In genomic region chr2:207844648-207845047, GRCh38 we compare ENCODE assay signal across 18 cellular contexts.
DNase-seq lines count a peak whose midpoint lies in the region; ATAC-seq and TF ChIP-seq lines count a peak whose summit lies in the region.
"Had no signal": no experiment of that assay in that cellular context is flagged by ENCODE, and none has a peak within 500 bp of the region (broad histone marks: within the 10 kb centered on the region; RNA-seq: fewer than 3 reads in every experiment).

No MANE protein-coding gene starts in this region.

- no peak overlapping the region for H3K56ac ChIP-seq in H9 (ENCODE audit: insufficient read length, low read depth, low read length)

- H3K79me1 ChIP-seq in H9 (ENCODE audit: insufficient read depth, low read depth, low read length, poor library complexity, severe bottlenecking) (no peaks in the 10 kb centered on the region), neuronal stem cell (ENCODE audit: low read depth, low read length) (no peaks in the 10 kb centered on the region)

- no peak overlapping the region for H2BK15ac ChIP-seq in H9 (ENCODE audit: low read depth, low read length)
- H2BK15ac ChIP-seq in neuronal stem cell (ENCODE audit: low read length), result no peak overlapping the region

- H2BK120ac ChIP-seq in H9 (ENCODE audit: low read depth, low read length, poor library complexity, severe bottlenecking), result no peak overlapping the region
- H2BK120ac ChIP-seq in neuronal stem cell (ENCODE audit: low read depth, low read length), result no peak overlapping the region

- peaks cover 23 to 34% of the 10 kb centered on the region in 2 experiments for H3K4me1 Mint-ChIP-seq in H9
- H3K4me1 Mint-ChIP-seq in endodermal cell, result peaks cover 42% of the 10 kb centered on the region
- H3K4me1 Mint-ChIP-seq in chondrocyte (ENCODE audit: low read depth), result peaks cover 14% of the 10 kb centered on the region

- H3K27ac Mint-ChIP-seq in H9, result peak overlapping the region in 2 of 3 experiments; percentile 60 to 73; a peak in 4 of 7 replicates
- H3K27ac Mint-ChIP-seq in endodermal cell, result peak overlapping the region; percentile 89
- H3K27ac Mint-ChIP-seq in chondrocyte (ENCODE audit: unreplicated experiment), result no peak overlapping the region
- H3K27ac Mint-ChIP-seq: CD8-positive, alpha-beta T cell had no signal

- no peaks in the 10 kb centered on the region for H4K20me1 ChIP-seq in H9 (ENCODE audit: control insufficient read depth, insufficient read depth, insufficient read length)
- H4K20me1 ChIP-seq: BLaER1 treated with 17β-estradiol and CSF1 and Interleukin-3, amounts not matched to agents 10 nM and 100 nM had no signal

- H3K36me3 Mint-ChIP-seq in H9 (ENCODE audit: insufficient read depth in 1 of 3, low read depth in 3 of 3) (no peaks in the 10 kb centered on the region), endodermal cell (ENCODE audit: low read depth) (peaks cover 2% of the 10 kb centered on the region), chondrocyte (ENCODE audit: low read depth) (no peaks in the 10 kb centered on the region)

- no peak overlapping the region for H3K9ac ChIP-seq in H9 (ENCODE audit: extremely low read depth, insufficient read length, low read length)
- H3K9ac ChIP-seq in endodermal cell (ENCODE audit: extremely low read depth, low read length, poor library complexity, severe bottlenecking), result no peak overlapping the region
- H3K9ac ChIP-seq in neuronal stem cell (ENCODE audit: low read depth, low read length, poor library complexity), result no peak overlapping the region
- H3K9ac ChIP-seq: BLaER1 treated with 17β-estradiol and CSF1 and Interleukin-3, amounts not matched to agents 10 nM and 100 nM; SK-N-SH had no signal

- H3K4me3 ChIP-seq in endodermal cell (ENCODE audit: low read length) (no peak overlapping the region), neuronal stem cell (ENCODE audit: low read length in 2 of 2) (no peak overlapping the region)
- H3K4me3 ChIP-seq: BLaER1 treated with 17β-estradiol and CSF1 and Interleukin-3, amounts not matched to agents 10 nM and 100 nM had no signal

- H3K14ac ChIP-seq in H9 (ENCODE audit: insufficient read depth, low read length) (no peak overlapping the region), neuronal stem cell (ENCODE audit: low read length) (no peak overlapping the region)

- H3K27me3 Mint-ChIP-seq in H9 (ENCODE audit: low read depth) (no peaks in the 10 kb centered on the region), endodermal cell (ENCODE audit: insufficient read depth) (no peaks in the 10 kb centered on the region), chondrocyte (ENCODE audit: low read depth) (no peaks in the 10 kb centered on the region)

- H4K8ac ChIP-seq in H9 (replicated peaks; ENCODE audit: insufficient read length, low read depth, low read length) (no peak overlapping the region), neuronal stem cell (ENCODE audit: low read depth, low read length) (no peak overlapping the region)

- H2BK5ac ChIP-seq in H9 (ENCODE audit: insufficient read length, low read length) (no peak overlapping the region), neuronal stem cell (ENCODE audit: low read length) (no peak overlapping the region)

- no peak overlapping the region for H2BK20ac ChIP-seq in H9 (ENCODE audit: low read depth, low read length, poor library complexity, severe bottlenecking)

- no peak overlapping the region for H3T11ph ChIP-seq in H9 (ENCODE audit: low read length)

- no peak for ATAC-seq in GM18867 (IDR thresholded peaks at IDR 0.05; ENCODE audit: unreplicated experiment)
- no peak for ATAC-seq in HG03342 (IDR thresholded peaks at IDR 0.05; ENCODE audit: unreplicated experiment)
- ATAC-seq: CD8-positive, alpha-beta T cell had no signal

- no peak overlapping the region for H3K4ac ChIP-seq in H9 (ENCODE audit: low read depth, low read length)
- peak overlapping the region; percentile 56 for H3K4ac ChIP-seq in neuronal stem cell (ENCODE audit: low read length)

- no peaks in the 10 kb centered on the region for H3K79me2 ChIP-seq in H9 (ENCODE audit: insufficient read depth, low read length)

- H2AK5ac ChIP-seq in H9 (ENCODE audit: insufficient read length, low read length) (no peak overlapping the region), neuronal stem cell (ENCODE audit: low read depth, low read length) (peak overlapping the region; percentile 94)

- H3K9me3 Mint-ChIP-seq in H9 (no peaks in the 10 kb centered on the region), endodermal cell (no peaks in the 10 kb centered on the region), chondrocyte (ENCODE audit: low read depth) (no peaks in the 10 kb centered on the region)
- H3K9me3 Mint-ChIP-seq: CD8-positive, alpha-beta T cell had no signal

- no peak for TF ChIP-seq CTCF in H9 (conservative IDR thresholded peaks at IDR 0.05)
- no peak for TF ChIP-seq CTCF in endodermal cell (conservative IDR thresholded peaks at IDR 0.05)
- no peak for TF ChIP-seq CTCF in chondrocyte (IDR thresholded peaks at IDR 0.05)

- H2AFZ ChIP-seq in H9 (ENCODE audit: low read length), result no peak overlapping the region
- H2AFZ ChIP-seq in neuronal stem cell (ENCODE audit: low read length), result no peak overlapping the region

- H3K18ac ChIP-seq in H9 (ENCODE audit: insufficient read length, low read depth, low read length) (no peak overlapping the region), neuronal stem cell (ENCODE audit: low read length) (peak overlapping the region; percentile 91)

- no peak overlapping the region for H3K4me3 Mint-ChIP-seq in H9
- no peak overlapping the region for H3K4me3 Mint-ChIP-seq in endodermal cell
- H3K4me3 Mint-ChIP-seq in chondrocyte (ENCODE audit: unreplicated experiment), result no peak overlapping the region
- H3K4me3 Mint-ChIP-seq: CD8-positive, alpha-beta T cell had no signal

- H3K4me1 ChIP-seq in H9 (ENCODE audit: insufficient read depth, low read length), result peaks cover 4% of the 10 kb centered on the region
- peaks cover 18% of the 10 kb centered on the region for H3K4me1 ChIP-seq in endodermal cell (ENCODE audit: control insufficient read depth, insufficient read depth, low read length)
- peaks cover 9 to 14% of the 10 kb centered on the region in 2 donors for H3K4me1 ChIP-seq in neuronal stem cell (ENCODE audit: control insufficient read depth in 2 of 2, insufficient read depth in 1 of 2, low read depth in 1 of 2, low read length in 2 of 2)

- WGBS in H9 (ENCODE audit: extremely low coverage, insufficient read length, low lambda C conversion rate), result no CpG with 5 or more reads among the region's 2 CpGs
- WGBS in endodermal cell (ENCODE audit: insufficient coverage in 1 of 2, insufficient read length in 1 of 2), 2 experiments, result 50 to 79% methylated on average over 1 to 2 of the region's 2 CpGs
- WGBS in neuronal stem cell (ENCODE audit: extremely low coverage in 2 of 2, insufficient read length in 2 of 2, insufficient replicate concordance in 1 of 2), 2 donors, result no CpG with 5 or more reads among the region's 2 CpGs

- H3K27ac ChIP-seq in H9 (ENCODE audit: insufficient read length, low read depth, low read length) (no peak overlapping the region), endodermal cell (ENCODE audit: low read depth, low read length) (no peak overlapping the region), neuronal stem cell (replicated peaks; ENCODE audit: low read length) (no peak overlapping the region)
- H3K27ac ChIP-seq: BLaER1 treated with 17β-estradiol and CSF1 and Interleukin-3, amounts not matched to agents 10 nM and 100 nM had no signal

- no peak for DNase-seq in H9
- no peak for DNase-seq in endodermal cell
- no peak for DNase-seq in neuronal stem cell (ENCODE audit: low spot score)
- no peak for DNase-seq in iPS-NIHi11 (ENCODE audit: low spot score)
- DNase-seq in chondrocyte (ENCODE audit: low spot score), result no peak
- DNase-seq: CD8-positive, alpha-beta T cell; KBM-7; MM.1S; NCI-H1048; NCI-H187 treated with DMSO at 0.1 percent for 48 hours; NCI-H226; NCI-H510A treated with DMSO at 0.1 percent for 48 hours; NK-92 treated with Interleukin-12 subunit alpha and Interleukin-12 subunit beta, amount 100 ng/mL, for 24 hours; SIG-M5; SK-N-SH had no signal

- H4K91ac ChIP-seq in H9 (ENCODE audit: insufficient read length, low read depth, low read length) (no peak overlapping the region), neuronal stem cell (ENCODE audit: low read depth, low read length, poor library complexity) (no peak overlapping the region)

- no peaks in the 10 kb centered on the region for H3K23me2 ChIP-seq in H9 (ENCODE audit: insufficient read length, low read depth, low read length, poor library complexity, severe bottlenecking)

- no peak overlapping the region for H3K23ac ChIP-seq in H9 (ENCODE audit: insufficient read length, low read depth, low read length)
- no peak overlapping the region for H3K23ac ChIP-seq in neuronal stem cell (ENCODE audit: low read depth, low read length, poor library complexity)

- no peak overlapping the region for H2BK12ac ChIP-seq in H9 (ENCODE audit: insufficient read length, low read depth, low read length)
- H2BK12ac ChIP-seq in neuronal stem cell (ENCODE audit: low read length), result peak overlapping the region; percentile 92

- H3K9me3 ChIP-seq in H9 (ENCODE audit: control insufficient read depth, low read depth, low read length) (no peaks in the 10 kb centered on the region), endodermal cell (ENCODE audit: control insufficient read depth, low read length) (no peaks in the 10 kb centered on the region), neuronal stem cell (replicated peaks in 1 of 2; ENCODE audit: control insufficient read depth in 2 of 2, insufficient read depth in 1 of 2, low read depth in 1 of 2, low read length in 2 of 2) (no peaks in the 10 kb centered on the region)
- H3K9me3 ChIP-seq: BLaER1 treated with 17β-estradiol and CSF1 and Interleukin-3, amounts not matched to agents 10 nM and 100 nM; SK-N-SH had no signal

- H3K4me2 ChIP-seq in H9 (ENCODE audit: insufficient read depth, insufficient read length, low read length), result no peak overlapping the region
- H3K4me2 ChIP-seq in neuronal stem cell (ENCODE audit: insufficient read depth, low read length, poor library complexity, severe bottlenecking), result no peak overlapping the region
- H3K4me2 ChIP-seq: BLaER1 treated with 17β-estradiol and CSF1 and Interleukin-3, amounts not matched to agents 10 nM and 100 nM; SK-N-SH had no signal

- H4K5ac ChIP-seq in H9 (ENCODE audit: insufficient read length, low read depth, low read length), result no peak overlapping the region

- H3K36me3 ChIP-seq in endodermal cell (ENCODE audit: control insufficient read depth, insufficient read depth, low read length) (no peaks in the 10 kb centered on the region), neuronal stem cell (replicated peaks in 1 of 2; ENCODE audit: control insufficient read depth in 2 of 2, insufficient read depth in 2 of 2, low read length in 2 of 2) (no peaks in the 10 kb centered on the region)
- H3K36me3 ChIP-seq: BLaER1 treated with 17β-estradiol and CSF1 and Interleukin-3, amounts not matched to agents 10 nM and 100 nM had no signal

- H3K27me3 ChIP-seq in H9 (ENCODE audit: insufficient read depth, low read length) (no peaks in the 10 kb centered on the region), endodermal cell (ENCODE audit: control insufficient read depth, insufficient read depth, low read length, poor library complexity, severe bottlenecking) (no peaks in the 10 kb centered on the region), neuronal stem cell (ENCODE audit: control insufficient read depth in 3 of 3, insufficient read depth in 3 of 3, low read depth in 1 of 3, low read length in 3 of 3) (no peaks in the 10 kb centered on the region)
- H3K27me3 ChIP-seq: BLaER1 treated with 17β-estradiol and CSF1 and Interleukin-3, amounts not matched to agents 10 nM and 100 nM had no signal
